In the genomic region with DNA sequence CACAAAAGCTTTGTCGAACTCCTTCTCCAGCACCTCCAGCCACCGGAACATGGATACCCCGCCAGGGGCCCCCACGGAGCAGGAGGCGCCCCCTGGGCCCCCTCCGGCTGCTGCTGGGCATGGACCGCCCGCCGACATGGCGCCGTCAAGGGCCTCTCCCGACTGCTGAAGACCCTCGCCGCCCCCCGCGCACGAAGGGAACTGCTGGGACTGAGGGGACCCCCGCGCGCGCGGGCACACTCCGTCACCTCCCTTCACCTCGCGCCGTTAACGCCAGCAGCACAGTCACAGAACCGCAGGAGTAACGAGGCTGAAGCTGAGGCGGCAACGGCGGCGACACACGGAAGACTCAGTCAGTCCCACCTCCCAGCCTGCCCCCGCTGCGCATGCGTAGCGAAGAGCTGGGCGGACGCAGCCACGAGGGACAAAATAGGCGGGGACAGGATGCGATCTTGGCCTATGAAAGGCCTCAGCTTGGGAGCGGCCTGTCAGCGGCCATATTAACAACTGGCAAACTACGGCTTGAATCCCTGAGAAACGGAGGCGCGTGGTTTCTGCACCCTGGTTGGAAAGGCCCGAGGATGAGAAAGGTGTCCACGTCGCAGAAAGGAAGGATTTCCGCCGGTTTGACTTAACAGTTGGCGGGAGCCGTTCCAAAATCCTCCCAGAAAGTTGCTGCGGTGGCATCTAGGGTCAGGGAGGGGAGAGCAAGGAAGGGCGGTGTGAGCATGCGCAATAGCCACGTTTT, we compare ENCODE assay signal across 8 cellular contexts. TPM values are rescaled to one million over a fixed set of nuclear protein-coding genes. Genes with fewer than 3 reads are reported as not detected.
DNase-seq lines count a peak whose midpoint lies in the region; FAIRE-seq and TF ChIP-seq lines count a peak whose summit lies in the region.

Gene GOPC (minus strand): TSS at position 361 of the 748 bp plus-strand sequence. CDS start 223 bp downstream, at position 138.

- H3K27me3 Mint-ChIP-seq in nephron (ENCODE audit: low read depth), result no peaks in the 10 kb centered on the region
- peaks cover 3% of the 10 kb centered on the region for H3K27me3 Mint-ChIP-seq in stimulated activated naive CD8-positive, alpha-beta T cell treated with anti-CD3 and anti-CD28 coated beads, Interleukin-15, Interleukin-2, amounts not matched to agents 100 ng/mL and 50 ng/mL, for 24 hours

- H3K36me3 Mint-ChIP-seq in nephron (ENCODE audit: low read depth), result peaks cover 16% of the 10 kb centered on the region
- peaks cover 20% of the 10 kb centered on the region for H3K36me3 Mint-ChIP-seq in stimulated activated naive CD8-positive, alpha-beta T cell treated with anti-CD3 and anti-CD28 coated beads, Interleukin-15, Interleukin-2, amounts not matched to agents 100 ng/mL and 50 ng/mL, for 24 hours (ENCODE audit: low read depth)

- peak; percentile 98 for DNase-seq in ELR (ENCODE audit: low read depth)
- peak; percentile 75 for DNase-seq in H54 (ENCODE audit: insufficient read length, low spot score)
- peak; percentile 92 for DNase-seq in activated effector memory CD4-positive, alpha-beta T cell treated with Interleukin-2 at 50 U/mL for 16 hours
- DNase-seq in fibroblast of the aortic adventitia (ENCODE audit: low read depth), result peak; percentile 98

- H3K27ac Mint-ChIP-seq in nephron, result peak within 1 kb of the TSS; percentile 97 to 100 (median 99)
- peak within 1 kb of the TSS; percentile 99 for H3K27ac Mint-ChIP-seq in stimulated activated naive CD8-positive, alpha-beta T cell treated with anti-CD3 and anti-CD28 coated beads, Interleukin-15, Interleukin-2, amounts not matched to agents 100 ng/mL and 50 ng/mL, for 24 hours

- peak; percentile 98 for TF ChIP-seq POLR2A in H54 (IDR thresholded peaks at IDR 0.05; ENCODE audit: low read depth, low read length)
- TF ChIP-seq POLR2A in Raji (IDR thresholded peaks at IDR 0.05; ENCODE audit: insufficient read depth, low read depth, low read length), result peak; percentile 91

- H3K4me1 ChIP-seq in Loucy (ENCODE audit: insufficient read depth, low read length, poor library complexity, severe bottlenecking), result peaks cover 18% of the 10 kb centered on the region

- H3K9ac ChIP-seq in Loucy (ENCODE audit: low read depth, low read length, poor library complexity, severe bottlenecking), result peak within 1 kb of the TSS; percentile 96

- no peaks in the 10 kb centered on the region for H3K27me3 ChIP-seq in Loucy (ENCODE audit: insufficient read depth, low read length, poor library complexity, severe bottlenecking)

- H3F3A ChIP-seq in Loucy (ENCODE audit: low read depth), result no peaks in the 10 kb centered on the region

- peak; percentile 60 for FAIRE-seq in H54 (lab: Jason Lieb, UNC)

- peaks cover 4% of the 10 kb centered on the region for H3K36me3 ChIP-seq in Loucy (ENCODE audit: insufficient read depth, low read length)

- peaks cover 4% of the 10 kb centered on the region for H3K9me3 Mint-ChIP-seq in nephron
- peaks cover 4% of the 10 kb centered on the region for H3K9me3 Mint-ChIP-seq in stimulated activated naive CD8-positive, alpha-beta T cell treated with anti-CD3 and anti-CD28 coated beads, Interleukin-15, Interleukin-2, amounts not matched to agents 100 ng/mL and 50 ng/mL, for 24 hours

- H2AFZ ChIP-seq in Loucy (ENCODE audit: low read length), result peak within 1 kb of the TSS; percentile 96

- peak within 1 kb of the TSS; percentile 93 to 100 (median 97) for H3K4me3 Mint-ChIP-seq in nephron
- H3K4me3 Mint-ChIP-seq in stimulated activated naive CD8-positive, alpha-beta T cell treated with anti-CD3 and anti-CD28 coated beads, Interleukin-15, Interleukin-2, amounts not matched to agents 100 ng/mL and 50 ng/mL, for 24 hours, result peak within 1 kb of the TSS; percentile 98

- H4K20me1 ChIP-seq in Loucy (ENCODE audit: insufficient read depth, low read length, poor library complexity, severe bottlenecking), result peaks cover 44% of the 10 kb centered on the region

- H3K4me1 Mint-ChIP-seq in nephron, result peaks cover 26% of the 10 kb centered on the region
- peaks cover 46% of the 10 kb centered on the region for H3K4me1 Mint-ChIP-seq in stimulated activated naive CD8-positive, alpha-beta T cell treated with anti-CD3 and anti-CD28 coated beads, Interleukin-15, Interleukin-2, amounts not matched to agents 100 ng/mL and 50 ng/mL, for 24 hours (ENCODE audit: low read depth)

- peaks cover 5% of the 10 kb centered on the region; the same call in 1 of the 2 replicates for H3K9me3 ChIP-seq in Loucy (ENCODE audit: insufficient read depth, low read depth, low read length)

- no peaks in the 10 kb centered on the region for H3K9me2 ChIP-seq in Loucy (replicated peaks; ENCODE audit: low read depth, low read length)

- TF ChIP-seq CTCF in Loucy (conservative IDR thresholded peaks at IDR 0.05; ENCODE audit: low read length) (peak; percentile 39), fibroblast of the aortic adventitia (IDR thresholded peaks at IDR 0.05; ENCODE audit: insufficient read depth, low read length) (no peak), nephron (IDR thresholded peaks at IDR 0.05; ENCODE audit: unreplicated experiment in 3 of 3) (peak in 1 of 3 experiments; percentile 9)

- H3K4me3 ChIP-seq in Loucy (ENCODE audit: low read length, poor library complexity, severe bottlenecking) (peak within 1 kb of the TSS; percentile 95), fibroblast of the aortic adventitia (ENCODE audit: low read depth, low read length) (peak within 1 kb of the TSS; percentile 95)

- peaks cover 49% of the 10 kb centered on the region for H3K79me2 ChIP-seq in Loucy (ENCODE audit: insufficient read depth, low read length)

- H3K4me2 ChIP-seq in Loucy (ENCODE audit: low read depth, low read length, poor library complexity, severe bottlenecking), result peak within 1 kb of the TSS; percentile 91

RNA-seq across cellular contexts. Expression of gene GOPC, which starts in this region (rescaled TPM):
- 37.3 and 42.5 TPM in 2 replicates for total RNA-seq in fibroblast of the aortic adventitia (ENCODE audit: low replicate concordance)

Comparison
In these comparisons a context has a peak if more than half of its experiments do, and no peak if none do; other contexts are left out.
1. Peak in every context shown above with its lines: DNase-seq and H3K4me3 ChIP-seq.